ENCODE assay signal across 1 cellular context in the genomic region with DNA sequence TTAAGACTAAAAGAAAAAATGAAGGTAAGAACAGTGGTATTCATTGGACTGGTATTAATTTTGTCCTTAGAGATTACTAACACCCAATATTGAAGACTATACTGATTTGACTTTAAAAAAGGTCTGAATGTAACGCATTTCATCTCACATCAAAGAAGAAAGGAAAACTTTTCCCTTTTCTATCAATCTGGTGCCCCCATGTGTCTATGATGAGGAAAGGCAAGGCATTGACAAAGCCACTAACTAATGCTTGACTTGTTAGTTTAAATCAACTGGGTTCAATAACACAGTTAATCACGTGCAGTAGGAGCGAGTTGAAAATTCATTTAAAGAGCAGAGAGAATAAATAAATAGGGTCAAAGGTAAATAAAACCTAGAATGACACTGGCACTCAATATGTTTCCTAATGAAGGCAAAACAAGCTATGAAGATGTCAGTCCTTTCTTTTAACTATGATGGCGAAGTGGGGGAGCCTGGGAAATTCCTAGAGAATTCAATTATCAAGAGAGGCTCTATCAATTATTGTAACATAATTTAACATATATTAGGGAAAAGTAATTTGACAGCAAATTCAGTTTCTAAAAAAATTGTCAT.
TF ChIP-seq lines count a peak whose summit lies in the region.

No MANE protein-coding gene starts in this region.

TF ChIP-seq in K562, 482 proteins besides CTCF, POLR2A, EP300 and RAD21 (continued from another document):
- TF ChIP-seq, protein P1, sequence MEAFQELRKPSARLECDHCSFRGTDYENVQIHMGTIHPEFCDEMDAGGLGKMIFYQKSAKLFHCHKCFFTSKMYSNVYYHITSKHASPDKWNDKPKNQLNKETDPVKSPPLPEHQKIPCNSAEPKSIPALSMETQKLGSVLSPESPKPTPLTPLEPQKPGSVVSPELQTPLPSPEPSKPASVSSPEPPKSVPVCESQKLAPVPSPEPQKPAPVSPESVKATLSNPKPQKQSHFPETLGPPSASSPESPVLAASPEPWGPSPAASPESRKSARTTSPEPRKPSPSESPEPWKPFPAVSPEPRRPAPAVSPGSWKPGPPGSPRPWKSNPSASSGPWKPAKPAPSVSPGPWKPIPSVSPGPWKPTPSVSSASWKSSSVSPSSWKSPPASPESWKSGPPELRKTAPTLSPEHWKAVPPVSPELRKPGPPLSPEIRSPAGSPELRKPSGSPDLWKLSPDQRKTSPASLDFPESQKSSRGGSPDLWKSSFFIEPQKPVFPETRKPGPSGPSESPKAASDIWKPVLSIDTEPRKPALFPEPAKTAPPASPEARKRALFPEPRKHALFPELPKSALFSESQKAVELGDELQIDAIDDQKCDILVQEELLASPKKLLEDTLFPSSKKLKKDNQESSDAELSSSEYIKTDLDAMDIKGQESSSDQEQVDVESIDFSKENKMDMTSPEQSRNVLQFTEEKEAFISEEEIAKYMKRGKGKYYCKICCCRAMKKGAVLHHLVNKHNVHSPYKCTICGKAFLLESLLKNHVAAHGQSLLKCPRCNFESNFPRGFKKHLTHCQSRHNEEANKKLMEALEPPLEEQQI (IDR thresholded peaks at IDR 0.05): peak; percentile 31; the same call in 1 of the 2 replicates
- TF ChIP-seq HSF4 (CRISPR knock-in tag; IDR thresholded peaks at IDR 0.05; ENCODE audit: borderline replicate concordance) (no peak), XRCC4 (IDR thresholded peaks at IDR 0.05; ENCODE audit: extremely low read depth, insufficient read depth, insufficient read length) (no peak), NR3C1 (CRISPR knock-in tag; IDR thresholded peaks at IDR 0.05) (no peak), NR2F6 (CRISPR knock-in tag; IDR thresholded peaks at IDR 0.05) (no peak), ZNF24 (IDR thresholded peaks at IDR 0.05) (peak; percentile 26; the same call in 1 of the 2 replicates), ZNF77 (CRISPR knock-in tag; IDR thresholded peaks at IDR 0.05) (no peak), PHB2 (IDR thresholded peaks at IDR 0.05; ENCODE audit: low read depth) (no peak), CC2D1A (IDR thresholded peaks at IDR 0.05) (peak; percentile 52; the same call in 1 of the 2 replicates), POLR2H (tag; IDR thresholded peaks at IDR 0.05; ENCODE audit: low read depth) (no peak), TEAD4 (IDR thresholded peaks at IDR 0.05; ENCODE audit: low read length) (no peak), TEAD4 (CRISPR knock-in tag; IDR thresholded peaks at IDR 0.05; ENCODE audit: borderline replicate concordance) (no peak), ZNF696 (CRISPR knock-in tag; conservative IDR thresholded peaks at IDR 0.05) (no peak), ZNF184 (CRISPR knock-in tag; IDR thresholded peaks at IDR 0.05) (no peak), SNRNP70 (optimal IDR thresholded peaks at IDR 0.05; ENCODE audit: low read depth, low read length) (no peak), SMC3 (conservative IDR thresholded peaks at IDR 0.05; ENCODE audit: insufficient read depth, low read depth, low read length) (peak; percentile 95), CBX5 (IDR thresholded peaks at IDR 0.05; ENCODE audit: borderline replicate concordance, low read depth) (no peak), ZNF830 (CRISPR knock-in tag; IDR thresholded peaks at IDR 0.05) (no peak), KHSRP (IDR thresholded peaks at IDR 0.05) (no peak), ZNF197 (CRISPR knock-in tag; IDR thresholded peaks at IDR 0.05; ENCODE audit: low read depth) (no peak), ELF2 (CRISPR knock-in tag; IDR thresholded peaks at IDR 0.05) (no peak), SPI1 (IDR thresholded peaks at IDR 0.05; ENCODE audit: borderline replicate concordance, low read depth, low read length) (no peak), STAT5A (IDR thresholded peaks at IDR 0.05; ENCODE audit: borderline replicate concordance, low read length) (no peak), PRDM10 (IDR thresholded peaks at IDR 0.05; ENCODE audit: partially characterized antibody) (no peak), ARNT (IDR thresholded peaks at IDR 0.05) (0 out of 4 replicates have a peak, but pooled peaks of 1 of the 2 experiments have one; percentile 35), BACH1 (tag; IDR thresholded peaks at IDR 0.05) (no peak)
- TF ChIP-seq, protein P2, sequence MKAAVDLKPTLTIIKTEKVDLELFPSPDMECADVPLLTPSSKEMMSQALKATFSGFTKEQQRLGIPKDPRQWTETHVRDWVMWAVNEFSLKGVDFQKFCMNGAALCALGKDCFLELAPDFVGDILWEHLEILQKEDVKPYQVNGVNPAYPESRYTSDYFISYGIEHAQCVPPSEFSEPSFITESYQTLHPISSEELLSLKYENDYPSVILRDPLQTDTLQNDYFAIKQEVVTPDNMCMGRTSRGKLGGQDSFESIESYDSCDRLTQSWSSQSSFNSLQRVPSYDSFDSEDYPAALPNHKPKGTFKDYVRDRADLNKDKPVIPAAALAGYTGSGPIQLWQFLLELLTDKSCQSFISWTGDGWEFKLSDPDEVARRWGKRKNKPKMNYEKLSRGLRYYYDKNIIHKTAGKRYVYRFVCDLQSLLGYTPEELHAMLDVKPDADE (conservative IDR thresholded peaks at IDR 0.05; ENCODE audit: control insufficient read depth, low read depth, low read length): no peak
- TF ChIP-seq, protein P3, sequence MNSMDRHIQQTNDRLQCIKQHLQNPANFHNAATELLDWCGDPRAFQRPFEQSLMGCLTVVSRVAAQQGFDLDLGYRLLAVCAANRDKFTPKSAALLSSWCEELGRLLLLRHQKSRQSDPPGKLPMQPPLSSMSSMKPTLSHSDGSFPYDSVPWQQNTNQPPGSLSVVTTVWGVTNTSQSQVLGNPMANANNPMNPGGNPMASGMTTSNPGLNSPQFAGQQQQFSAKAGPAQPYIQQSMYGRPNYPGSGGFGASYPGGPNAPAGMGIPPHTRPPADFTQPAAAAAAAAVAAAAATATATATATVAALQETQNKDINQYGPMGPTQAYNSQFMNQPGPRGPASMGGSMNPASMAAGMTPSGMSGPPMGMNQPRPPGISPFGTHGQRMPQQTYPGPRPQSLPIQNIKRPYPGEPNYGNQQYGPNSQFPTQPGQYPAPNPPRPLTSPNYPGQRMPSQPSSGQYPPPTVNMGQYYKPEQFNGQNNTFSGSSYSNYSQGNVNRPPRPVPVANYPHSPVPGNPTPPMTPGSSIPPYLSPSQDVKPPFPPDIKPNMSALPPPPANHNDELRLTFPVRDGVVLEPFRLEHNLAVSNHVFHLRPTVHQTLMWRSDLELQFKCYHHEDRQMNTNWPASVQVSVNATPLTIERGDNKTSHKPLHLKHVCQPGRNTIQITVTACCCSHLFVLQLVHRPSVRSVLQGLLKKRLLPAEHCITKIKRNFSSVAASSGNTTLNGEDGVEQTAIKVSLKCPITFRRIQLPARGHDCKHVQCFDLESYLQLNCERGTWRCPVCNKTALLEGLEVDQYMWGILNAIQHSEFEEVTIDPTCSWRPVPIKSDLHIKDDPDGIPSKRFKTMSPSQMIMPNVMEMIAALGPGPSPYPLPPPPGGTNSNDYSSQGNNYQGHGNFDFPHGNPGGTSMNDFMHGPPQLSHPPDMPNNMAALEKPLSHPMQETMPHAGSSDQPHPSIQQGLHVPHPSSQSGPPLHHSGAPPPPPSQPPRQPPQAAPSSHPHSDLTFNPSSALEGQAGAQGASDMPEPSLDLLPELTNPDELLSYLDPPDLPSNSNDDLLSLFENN (IDR thresholded peaks at IDR 0.05; ENCODE audit: low read depth in 2 of 2, low read length in 2 of 2): no peak
- TF ChIP-seq, protein P4, sequence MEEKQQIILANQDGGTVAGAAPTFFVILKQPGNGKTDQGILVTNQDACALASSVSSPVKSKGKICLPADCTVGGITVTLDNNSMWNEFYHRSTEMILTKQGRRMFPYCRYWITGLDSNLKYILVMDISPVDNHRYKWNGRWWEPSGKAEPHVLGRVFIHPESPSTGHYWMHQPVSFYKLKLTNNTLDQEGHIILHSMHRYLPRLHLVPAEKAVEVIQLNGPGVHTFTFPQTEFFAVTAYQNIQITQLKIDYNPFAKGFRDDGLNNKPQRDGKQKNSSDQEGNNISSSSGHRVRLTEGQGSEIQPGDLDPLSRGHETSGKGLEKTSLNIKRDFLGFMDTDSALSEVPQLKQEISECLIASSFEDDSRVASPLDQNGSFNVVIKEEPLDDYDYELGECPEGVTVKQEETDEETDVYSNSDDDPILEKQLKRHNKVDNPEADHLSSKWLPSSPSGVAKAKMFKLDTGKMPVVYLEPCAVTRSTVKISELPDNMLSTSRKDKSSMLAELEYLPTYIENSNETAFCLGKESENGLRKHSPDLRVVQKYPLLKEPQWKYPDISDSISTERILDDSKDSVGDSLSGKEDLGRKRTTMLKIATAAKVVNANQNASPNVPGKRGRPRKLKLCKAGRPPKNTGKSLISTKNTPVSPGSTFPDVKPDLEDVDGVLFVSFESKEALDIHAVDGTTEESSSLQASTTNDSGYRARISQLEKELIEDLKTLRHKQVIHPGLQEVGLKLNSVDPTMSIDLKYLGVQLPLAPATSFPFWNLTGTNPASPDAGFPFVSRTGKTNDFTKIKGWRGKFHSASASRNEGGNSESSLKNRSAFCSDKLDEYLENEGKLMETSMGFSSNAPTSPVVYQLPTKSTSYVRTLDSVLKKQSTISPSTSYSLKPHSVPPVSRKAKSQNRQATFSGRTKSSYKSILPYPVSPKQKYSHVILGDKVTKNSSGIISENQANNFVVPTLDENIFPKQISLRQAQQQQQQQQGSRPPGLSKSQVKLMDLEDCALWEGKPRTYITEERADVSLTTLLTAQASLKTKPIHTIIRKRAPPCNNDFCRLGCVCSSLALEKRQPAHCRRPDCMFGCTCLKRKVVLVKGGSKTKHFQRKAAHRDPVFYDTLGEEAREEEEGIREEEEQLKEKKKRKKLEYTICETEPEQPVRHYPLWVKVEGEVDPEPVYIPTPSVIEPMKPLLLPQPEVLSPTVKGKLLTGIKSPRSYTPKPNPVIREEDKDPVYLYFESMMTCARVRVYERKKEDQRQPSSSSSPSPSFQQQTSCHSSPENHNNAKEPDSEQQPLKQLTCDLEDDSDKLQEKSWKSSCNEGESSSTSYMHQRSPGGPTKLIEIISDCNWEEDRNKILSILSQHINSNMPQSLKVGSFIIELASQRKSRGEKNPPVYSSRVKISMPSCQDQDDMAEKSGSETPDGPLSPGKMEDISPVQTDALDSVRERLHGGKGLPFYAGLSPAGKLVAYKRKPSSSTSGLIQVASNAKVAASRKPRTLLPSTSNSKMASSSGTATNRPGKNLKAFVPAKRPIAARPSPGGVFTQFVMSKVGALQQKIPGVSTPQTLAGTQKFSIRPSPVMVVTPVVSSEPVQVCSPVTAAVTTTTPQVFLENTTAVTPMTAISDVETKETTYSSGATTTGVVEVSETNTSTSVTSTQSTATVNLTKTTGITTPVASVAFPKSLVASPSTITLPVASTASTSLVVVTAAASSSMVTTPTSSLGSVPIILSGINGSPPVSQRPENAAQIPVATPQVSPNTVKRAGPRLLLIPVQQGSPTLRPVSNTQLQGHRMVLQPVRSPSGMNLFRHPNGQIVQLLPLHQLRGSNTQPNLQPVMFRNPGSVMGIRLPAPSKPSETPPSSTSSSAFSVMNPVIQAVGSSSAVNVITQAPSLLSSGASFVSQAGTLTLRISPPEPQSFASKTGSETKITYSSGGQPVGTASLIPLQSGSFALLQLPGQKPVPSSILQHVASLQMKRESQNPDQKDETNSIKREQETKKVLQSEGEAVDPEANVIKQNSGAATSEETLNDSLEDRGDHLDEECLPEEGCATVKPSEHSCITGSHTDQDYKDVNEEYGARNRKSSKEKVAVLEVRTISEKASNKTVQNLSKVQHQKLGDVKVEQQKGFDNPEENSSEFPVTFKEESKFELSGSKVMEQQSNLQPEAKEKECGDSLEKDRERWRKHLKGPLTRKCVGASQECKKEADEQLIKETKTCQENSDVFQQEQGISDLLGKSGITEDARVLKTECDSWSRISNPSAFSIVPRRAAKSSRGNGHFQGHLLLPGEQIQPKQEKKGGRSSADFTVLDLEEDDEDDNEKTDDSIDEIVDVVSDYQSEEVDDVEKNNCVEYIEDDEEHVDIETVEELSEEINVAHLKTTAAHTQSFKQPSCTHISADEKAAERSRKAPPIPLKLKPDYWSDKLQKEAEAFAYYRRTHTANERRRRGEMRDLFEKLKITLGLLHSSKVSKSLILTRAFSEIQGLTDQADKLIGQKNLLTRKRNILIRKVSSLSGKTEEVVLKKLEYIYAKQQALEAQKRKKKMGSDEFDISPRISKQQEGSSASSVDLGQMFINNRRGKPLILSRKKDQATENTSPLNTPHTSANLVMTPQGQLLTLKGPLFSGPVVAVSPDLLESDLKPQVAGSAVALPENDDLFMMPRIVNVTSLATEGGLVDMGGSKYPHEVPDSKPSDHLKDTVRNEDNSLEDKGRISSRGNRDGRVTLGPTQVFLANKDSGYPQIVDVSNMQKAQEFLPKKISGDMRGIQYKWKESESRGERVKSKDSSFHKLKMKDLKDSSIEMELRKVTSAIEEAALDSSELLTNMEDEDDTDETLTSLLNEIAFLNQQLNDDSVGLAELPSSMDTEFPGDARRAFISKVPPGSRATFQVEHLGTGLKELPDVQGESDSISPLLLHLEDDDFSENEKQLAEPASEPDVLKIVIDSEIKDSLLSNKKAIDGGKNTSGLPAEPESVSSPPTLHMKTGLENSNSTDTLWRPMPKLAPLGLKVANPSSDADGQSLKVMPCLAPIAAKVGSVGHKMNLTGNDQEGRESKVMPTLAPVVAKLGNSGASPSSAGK (IDR thresholded peaks at IDR 0.05): no peak
- TF ChIP-seq, protein P5, sequence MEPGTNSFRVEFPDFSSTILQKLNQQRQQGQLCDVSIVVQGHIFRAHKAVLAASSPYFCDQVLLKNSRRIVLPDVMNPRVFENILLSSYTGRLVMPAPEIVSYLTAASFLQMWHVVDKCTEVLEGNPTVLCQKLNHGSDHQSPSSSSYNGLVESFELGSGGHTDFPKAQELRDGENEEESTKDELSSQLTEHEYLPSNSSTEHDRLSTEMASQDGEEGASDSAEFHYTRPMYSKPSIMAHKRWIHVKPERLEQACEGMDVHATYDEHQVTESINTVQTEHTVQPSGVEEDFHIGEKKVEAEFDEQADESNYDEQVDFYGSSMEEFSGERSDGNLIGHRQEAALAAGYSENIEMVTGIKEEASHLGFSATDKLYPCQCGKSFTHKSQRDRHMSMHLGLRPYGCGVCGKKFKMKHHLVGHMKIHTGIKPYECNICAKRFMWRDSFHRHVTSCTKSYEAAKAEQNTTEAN (CRISPR knock-in tag; IDR thresholded peaks at IDR 0.05): no peak
TF ChIP-seq in K562: peak in this region for 12.
